Comparison of ENCODE assay signal across 16 cellular contexts in genomic region chr5:123138774-123139173, GRCh38. TPM values are rescaled to one million over a fixed set of nuclear protein-coding genes. Genes with fewer than 3 reads are reported as not detected.
"Had no signal": no experiment of that assay in that cellular context is flagged by ENCODE, and none has a peak within 500 bp of the region (broad histone marks: within the 10 kb centered on the region; RNA-seq: fewer than 3 reads in every experiment).

No MANE protein-coding gene starts in this region.

- ATAC-seq: gastrocnemius medialis; naive thymus-derived CD4-positive, alpha-beta T cell; right lobe of liver; stimulated activated memory B cell treated with anti-CD40 and anti-IgM and Interleukin-4, amounts not matched to agents 10 μg/mL and 1 μg/mL and 100 μg/mL, for 72 hours had no signal

- H3K4me3 ChIP-seq: dorsolateral prefrontal cortex, esophagus muscularis mucosa, gastrocnemius medialis, ovary, right lobe of liver, spleen, transverse colon had no signal

- DNase-seq: cortex of kidney; dorsolateral prefrontal cortex; effector CD8-positive, alpha-beta T cell; gastrocnemius medialis; naive thymus-derived CD4-positive, alpha-beta T cell; nephron progenitor cell; ovary; right lobe of liver; spleen; stimulated activated CD4-positive, alpha-beta T cell treated with anti-CD3 and anti-CD28 coated beads, Interleukin-15, amount 100 ng/mL, for 24 hours; stimulated activated CD4-positive, alpha-beta T cell treated with anti-CD3 and anti-CD28 coated beads, Interleukin-1b, Interleukin-23, amount 100 ng/mL, for 48 hours; stimulated activated CD4-positive, alpha-beta T cell treated with anti-CD3 and anti-CD28 coated beads, Interleukin-4, amount 100 ng/mL, for 24 hours; transverse colon had no signal

- H3K4me1 ChIP-seq: esophagus muscularis mucosa, gastrocnemius medialis, spleen had no signal

- H3K27ac ChIP-seq: dorsolateral prefrontal cortex, epithelial cell of prostate, esophagus muscularis mucosa, gastrocnemius medialis, ovary, right lobe of liver, spleen, transverse colon had no signal

- H3K36me3 ChIP-seq: esophagus muscularis mucosa, gastrocnemius medialis, ovary, right lobe of liver, spleen, transverse colon had no signal

- H3K27me3 ChIP-seq: esophagus muscularis mucosa, gastrocnemius medialis, ovary, right lobe of liver, transverse colon had no signal

- H3K9me3 ChIP-seq: esophagus muscularis mucosa, gastrocnemius medialis, ovary, right lobe of liver, spleen, transverse colon had no signal

RNA-seq across cellular contexts. Expression of gene PRDM6, which starts 49.7 kb away (rescaled TPM):
- total RNA-seq: naive thymus-derived CD4-positive, alpha-beta T cell had no signal
